Comparison of ENCODE assay signal across 8 cellular contexts in genomic region chr3:101848754-101849713, GRCh38. TPM values are rescaled to one million over a fixed set of nuclear protein-coding genes. Genes with fewer than 3 reads are reported as not detected.
DNase-seq lines count a peak whose midpoint lies in the region; ATAC-seq, FAIRE-seq and TF ChIP-seq lines count a peak whose summit lies in the region.

TSS of gene NFKBIZ (plus strand) at chr3:101849514. CDS start at chr3:101849629, 115 bp downstream.

- intact Hi-C loops in activated B cell treated with CpG ODN at 0.5 μM for 24 hours (cut with micrococcal nuclease), result loop anchor here (1.0 kb wide), 6 partner anchors 12 to 376 kb away; partner anchors contain the start of gene RPL24
- intact Hi-C loops in spleen (cut with DNase I; ENCODE audit: low total_unique reads), result no loop called here

- peaks cover 63% of the 10 kb centered on the region for H3K4me1 Mint-ChIP-seq in activated B cell treated with CpG ODN at 0.5 μM for 24 hours

- no peaks in the 10 kb centered on the region for H3K27me3 ChIP-seq in spleen (replicated peaks in 1 of 7)

- H3K4me3 ChIP-seq in A549 (peak within 1 kb of the TSS; percentile 84), cardiac fibroblast (replicated peaks in 1 of 2; ENCODE audit: low read depth in 2 of 2, low read length in 2 of 2) (peak within 1 kb of the TSS; percentile 66 to 82), spleen (peak within 1 kb of the TSS; percentile 68 to 87 (median 76))

- no peak for FAIRE-seq in A549 (lab: Jason Lieb, UNC)

- CTCF ChIA-PET in A549 (lab: Yijun Ruan, JAX) (interaction anchor here (0.5 to 2.2 kb wide), 14 partner anchors 10 to 376 kb away, joined by 3 to 14 read pairs (median 3); no protein-coding TSS in a partner anchor), activated B cell treated with CpG ODN at 0.5 μM for 24 hours (lab: Charles Lee) (interaction anchor here (1.2 to 3.6 kb wide), 9 partner anchors 10 to 380 kb away, joined by 3 to 37 read pairs (median 8); no protein-coding TSS in a partner anchor)

- H3K27ac ChIP-seq in A549 (peak within 1 kb of the TSS; percentile 96 to 98), spleen (peak within 1 kb of the TSS; percentile 98 to 100 (median 100))

- H3K27me3 Mint-ChIP-seq in activated B cell treated with CpG ODN at 0.5 μM for 24 hours, result no peaks in the 10 kb centered on the region

- H3K27ac Mint-ChIP-seq in activated B cell treated with CpG ODN at 0.5 μM for 24 hours, result peak within 1 kb of the TSS; percentile 96

- DNase-seq in A549 (ENCODE audit: low read depth in 1 of 2, low spot score in 1 of 2) (peak; percentile 91 to 92), NCI-H345 (lab: John Stamatoyannopoulos, UW) (peak; percentile 75), activated B cell treated with CpG ODN at 0.5 μM for 24 hours (peak; percentile 87), cardiac fibroblast (ENCODE audit: low read depth in 2 of 2) (peak; percentile 94 to 98), inferior parietal cortex (ENCODE audit: extremely low spot score) (peak; percentile 70), spleen (peak; percentile 99)

- 5% methylated on average over 17 of the region's 95 CpGs for WGBS in A549 (ENCODE audit: missing lambda C conversion rate)
- WGBS in spleen, 5 donors, result 1 to 6% (median 3%) methylated on average over 30 to 95 of the region's 95 CpGs

- TF ChIP-seq POLR2A in A549 (IDR thresholded peaks at IDR 0.05; ENCODE audit: low read length) (peak; percentile 99), spleen (IDR thresholded peaks at IDR 0.05) (peak; percentile 91 to 98 (median 94))

- H3K36me3 ChIP-seq in spleen, result peaks cover 3 to 24% (median 21%) of the 10 kb centered on the region in 6 donors

- H3K4me3 Mint-ChIP-seq in activated B cell treated with CpG ODN at 0.5 μM for 24 hours, result peak within 1 kb of the TSS; percentile 98

- peaks cover 38% of the 10 kb centered on the region for H3K4me1 ChIP-seq in A549
- H3K4me1 ChIP-seq in spleen, result peaks cover 18 to 60% (median 41%) of the 10 kb centered on the region in 6 donors

- no peaks in the 10 kb centered on the region for H3K9me3 ChIP-seq in A549
- H3K9me3 ChIP-seq in spleen, result no peaks in the 10 kb centered on the region

- H3K36me3 Mint-ChIP-seq in activated B cell treated with CpG ODN at 0.5 μM for 24 hours (ENCODE audit: low read depth), result peaks cover 74% of the 10 kb centered on the region

- ATAC-seq in A549 (peak; percentile 90 to 92), GM18868 (IDR thresholded peaks at IDR 0.05; ENCODE audit: unreplicated experiment) (peak; percentile 77), HG03103 (IDR thresholded peaks at IDR 0.05; ENCODE audit: low read depth, unreplicated experiment) (peak; percentile 64), activated B cell treated with CpG ODN at 0.5 μM for 24 hours (ENCODE audit: low read depth) (peak; percentile 82)

- POLR2A ChIA-PET in A549 (lab: Yijun Ruan, JAX) (interaction anchor here (0.6 to 2.9 kb wide), 38 partner anchors 9 to 380 kb away, joined by 3 to 37 read pairs (median 5); partner anchors contain the start of genes CEP97 and NXPE3), activated B cell treated with CpG ODN at 0.5 μM for 24 hours (lab: Charles Lee) (interaction anchor here (0.6 to 5.9 kb wide), 49 partner anchors 7 to 385 kb away, joined by 3 to 197 read pairs (median 7); partner anchors contain the start of genes CEP97 and NXPE3)

- TF ChIP-seq CTCF in A549 (IDR thresholded peaks at IDR 0.05) (no peak), activated B cell treated with CpG ODN at 0.5 μM for 24 hours (IDR thresholded peaks at IDR 0.05) (no peak), cardiac fibroblast (IDR thresholded peaks at IDR 0.05; ENCODE audit: low read depth, low read length) (no peak), spleen (IDR thresholded peaks at IDR 0.05 in 8 of 11, conservative IDR thresholded peaks at IDR 0.05 in 3 of 11) (peak in 2 of 11 experiments; percentile 10 to 27)

- peak within 1 kb of the TSS; percentile 90 for H3K4me2 ChIP-seq in A549

- no peak; a peak in 1 of 5 replicates for TF ChIP-seq EP300 in A549 (IDR thresholded peaks at IDR 0.05)

- no peak for TF ChIP-seq RAD21 in A549 (conservative IDR thresholded peaks at IDR 0.05 in 1 of 2, IDR thresholded peaks at IDR 0.05 in 1 of 2)

- H3K9me3 Mint-ChIP-seq in activated B cell treated with CpG ODN at 0.5 μM for 24 hours, result no peaks in the 10 kb centered on the region

TF ChIP-seq in A549, 52 proteins besides CTCF, POLR2A, EP300 and RAD21:
- TF ChIP-seq REST (IDR thresholded peaks at IDR 0.05) (peak; percentile 51), ZNF302 (CRISPR knock-in tag; IDR thresholded peaks at IDR 0.05) (no peak), HES2 (IDR thresholded peaks at IDR 0.05) (0 out of 2 replicates have a peak, but pooled peaks have one; percentile 27), PHF8 (IDR thresholded peaks at IDR 0.05; ENCODE audit: borderline replicate concordance, low read depth) (peak; percentile 86; the same call in 1 of the 2 replicates), HDAC2 (IDR thresholded peaks at IDR 0.05) (no peak), NPAS2 (CRISPR knock-in tag; IDR thresholded peaks at IDR 0.05; ENCODE audit: borderline replicate concordance) (no peak), CEBPB (IDR thresholded peaks at IDR 0.05) (peak; percentile 63 to 79; a peak in 3 of 4 replicates), JUN (IDR thresholded peaks at IDR 0.05) (peak; percentile 96 to 99), CBX2 (IDR thresholded peaks at IDR 0.05; ENCODE audit: borderline replicate concordance, low read depth) (no peak), BCL3 (IDR thresholded peaks at IDR 0.05) (peak; percentile 99), TP53 (CRISPR knock-in tag; IDR thresholded peaks at IDR 0.05) (no peak), PBX3 (IDR thresholded peaks at IDR 0.05) (0 out of 2 replicates have a peak, but pooled peaks have one; percentile 21), MAX (IDR thresholded peaks at IDR 0.05) (peak; percentile 21; the same call in 1 of the 2 replicates), RFX5 (IDR thresholded peaks at IDR 0.05) (no peak)

RNA-seq across cellular contexts. Expression of gene NFKBIZ, which starts in this region (rescaled TPM):
- polyA plus RNA-seq in A549 (2011; rRNA removed), result 32.9 and 36.1 TPM in 2 replicates
- polyA plus RNA-seq in A549 (2012; cell fraction: cytosol; rRNA removed), result 10.4 and 12.9 TPM in 2 replicates
- 63.5 and 66.0 TPM in 2 replicates for polyA plus RNA-seq in A549 (2012; cell fraction: nucleus; rRNA removed)
- 14.4 to 19.8 TPM (median 16.6 TPM) in 3 replicates for polyA plus RNA-seq in A549 (2017; fragmentation: RNase III; extraction: RNeasy Plus Mini Kit Qiagen cat#74134 plus additional on column Dnase treatment)
- 108 and 121 TPM in 2 replicates for polyA minus RNA-seq in A549 (2011; rRNA and poly(A)+ RNA removed)
- 391 and 421 TPM in 2 replicates for total RNA-seq in activated B cell treated with CpG ODN at 0.5 μM for 24 hours
- 100 to 1,000 TPM in 3 of 7 donors, 10 to 100 TPM in 4; 59.4 to 220 (median 96.4) TPM for total RNA-seq in spleen
- polyA plus RNA-seq in spleen, result 10 to 100 TPM; 11.6 to 12.1 (median 11.7) TPM

Comparison
In these comparisons a context has a peak if more than half of its experiments do, and no peak if none do; other contexts are left out.
1. Peak in every context shown above with its lines: DNase-seq, ATAC-seq, H3K4me3 ChIP-seq and H3K27ac ChIP-seq.